Comparison of ENCODE assay signal across 29 cellular contexts in the genomic region with DNA sequence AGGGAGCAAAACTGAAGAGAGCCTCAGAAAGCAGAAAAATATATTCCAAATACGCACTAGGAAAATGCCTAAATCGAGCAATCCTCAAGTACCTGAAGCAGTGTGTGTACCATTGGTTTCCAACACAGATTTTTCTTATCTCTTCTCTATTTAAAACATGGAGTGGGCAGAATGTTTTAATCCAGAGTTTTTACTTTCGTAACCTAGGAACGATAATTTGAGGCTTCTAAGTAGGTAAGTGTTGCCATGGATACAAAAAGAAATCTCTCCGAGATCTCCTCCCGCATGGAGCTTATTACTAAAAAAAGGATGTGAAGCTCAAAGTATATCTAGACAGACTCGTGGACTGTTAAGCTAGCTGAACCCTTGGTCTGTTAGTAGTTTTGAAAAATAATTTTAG. TPM values are rescaled to one million over a fixed set of nuclear protein-coding genes. Genes with fewer than 3 reads are reported as not detected.
DNase-seq lines count a peak whose midpoint lies in the region; ATAC-seq and TF ChIP-seq lines count a peak whose summit lies in the region.
"Had no signal": no experiment of that assay in that cellular context is flagged by ENCODE, and none has a peak within 500 bp of the region (broad histone marks: within the 10 kb centered on the region; RNA-seq: fewer than 3 reads in every experiment).

No MANE protein-coding gene starts in this region.

- TF ChIP-seq POLR2A in thyroid gland (IDR thresholded peaks at IDR 0.05) = no peak

- no peaks in the 10 kb centered on the region for H3K9me3 ChIP-seq in thyroid gland
- H3K9me3 ChIP-seq: A549 had no signal

- peaks cover 0 to 4% of the 10 kb centered on the region in 2 donors for H3K4me1 ChIP-seq in thyroid gland
- H3K4me1 ChIP-seq: A549 had no signal

- no peaks in the 10 kb centered on the region for H3K36me3 ChIP-seq in thyroid gland

- 33 to 61% methylated on average over 7 of the region's 7 CpGs for WGBS in thyroid gland, 2 donors

- ATAC-seq in omental fat pad (ENCODE audit: low FRiP score) = peak; percentile 62
- ATAC-seq: A549, GM12878, HepG2 had no signal

- peak; percentile 38 for DNase-seq in NCI-H2227 (lab: John Stamatoyannopoulos, UW; ENCODE audit: unreplicated experiment)
- no peak for DNase-seq in omental fat pad (ENCODE audit: low spot score)
- no peak for DNase-seq in thyroid gland
- DNase-seq in RPMI8226 = no peak
- no peak for DNase-seq in activated CD4-positive, alpha-beta T cell treated with anti-CD3 and anti-CD28 coated beads, Interleukin-2, amount 50 U/mL, for 1 hour
- DNase-seq in HUDEP-2 (lab: John Stamatoyannopoulos, UW; ENCODE audit: unreplicated experiment in 76 of 76) = no peak
- DNase-seq: AML-193; C1 segment of cervical spinal cord; CD4-positive, alpha-beta memory T cell; COR-L47; DMS53; GOT3; HCEC 1CT; Kasumi-1; MV-4-11; NCI-H1105; NCI-H1436 treated with DMSO at 0.1 percent for 48 hours; NCI-H1930; NCI-H2107; NCI-H446 treated with DMSO at 0.1 percent for 48 hours; NCI-H526; NCI-H82; NK-92 treated with Interleukin-12 subunit alpha and Interleukin-12 subunit beta, amount 100 ng/mL, for 24 hours; PC-9; Right ventricle myocardium superior had no signal

- H3K27me3 ChIP-seq in thyroid gland = no peaks in the 10 kb centered on the region

- peak overlapping the region; percentile 43 for H3K27ac ChIP-seq in cingulate gyrus (ENCODE audit: low read depth, low read length)
- H3K27ac ChIP-seq in thyroid gland = peak overlapping the region; percentile 5 to 29 (median 28)
- H3K27ac ChIP-seq: A549, PC-9 had no signal

- intact Hi-C loops in thyroid gland (cut with DNase I) = no loop called here

- no peak overlapping the region for H3K4me3 ChIP-seq in thyroid gland (replicated peaks in 1 of 3)
- H3K4me3 ChIP-seq: A549, GM12878, PC-9 had no signal

- no peak for TF ChIP-seq CTCF in omental fat pad (IDR thresholded peaks at IDR 0.05)
- TF ChIP-seq CTCF in thyroid gland (IDR thresholded peaks at IDR 0.05) = no peak

RNA-seq across cellular contexts. Expression of gene OTUD4, which starts 23.0 kb away (rescaled TPM):
- 10 to 100 TPM; 26.8 to 76.1 (median 48.0) TPM for total RNA-seq in omental fat pad
- 10 to 100 TPM; 28.5 to 43.7 (median 32.6) TPM for total RNA-seq in thyroid gland
